32 cellular contexts compared by ENCODE assay signal in genomic region chr6:156017838-156018237, GRCh38.
DNase-seq lines count a peak whose midpoint lies in the region; ATAC-seq and TF ChIP-seq lines count a peak whose summit lies in the region.
"Had no signal": no experiment of that assay in that cellular context is flagged by ENCODE, and none has a peak within 500 bp of the region (broad histone marks: within the 10 kb centered on the region; RNA-seq: fewer than 3 reads in every experiment).

No MANE protein-coding gene starts in this region.

- POLR2A ChIA-PET in activated CD4-positive, alpha-beta T cell treated with anti-CD3 and anti-CD28 coated beads for 36 hours (lab: Charles Lee) = no interaction called here

- no peaks in the 10 kb centered on the region for H3K4me1 ChIP-seq in mucosa of descending colon (ENCODE audit: low read depth)
- H3K4me1 ChIP-seq: breast epithelium, prostate gland had no signal

- H3K4me3 ChIP-seq in fibroblast of the aortic adventitia (ENCODE audit: low read depth, low read length) (no peak overlapping the region), mucosa of descending colon (no peak overlapping the region)
- H3K4me3 ChIP-seq: breast epithelium, PC-9, prostate gland, transverse colon had no signal

- no peak overlapping the region for H3K27ac Mint-ChIP-seq in activated CD4-positive, alpha-beta T cell treated with anti-CD3 and anti-CD28 coated beads for 36 hours
- H3K27ac Mint-ChIP-seq: activated CD4-positive, alpha-beta memory T cell treated with anti-CD3 and anti-CD28 coated beads, Interleukin-2, amount 10 ng/mL, durations not matched to agents 7 days and 5 days; stimulated activated effector memory CD8-positive, alpha-beta T cell treated with anti-CD3 and anti-CD28 coated beads, Interleukin-12 subunit alpha, Interleukin-12 subunit beta, amount 100 ng/mL, for 72 hours; T-helper 17 cell had no signal

- H3K9me3 ChIP-seq in mucosa of descending colon = no peaks in the 10 kb centered on the region
- H3K9me3 ChIP-seq: breast epithelium, neutrophil, prostate gland, transverse colon had no signal

- CTCF ChIA-PET in activated CD4-positive, alpha-beta T cell treated with anti-CD3 and anti-CD28 coated beads for 36 hours (lab: Charles Lee) = no interaction called here

- intact Hi-C loops in activated CD4-positive, alpha-beta T cell treated with anti-CD3 and anti-CD28 coated beads for 36 hours (cut with DNase I, micrococcal nuclease) = no loop called here
- intact Hi-C loops in mucosa of descending colon (cut with DNase I, micrococcal nuclease) = no loop called here

- no peak for ATAC-seq in activated CD4-positive, alpha-beta T cell treated with anti-CD3 and anti-CD28 coated beads for 36 hours
- no peak for ATAC-seq in mucosa of descending colon
- ATAC-seq: naive thymus-derived CD4-positive, alpha-beta T cell; sciatic nerve; stimulated activated effector memory CD8-positive, alpha-beta T cell treated with anti-CD3 and anti-CD28 coated beads, Interleukin-12 subunit alpha, Interleukin-12 subunit beta, amount 100 ng/mL, for 72 hours; T-helper 17 cell had no signal

- TF ChIP-seq CTCF in fibroblast of the aortic adventitia (IDR thresholded peaks at IDR 0.05; ENCODE audit: insufficient read depth, low read length) (no peak), mucosa of descending colon (IDR thresholded peaks at IDR 0.05) (no peak)

- no peaks in the 10 kb centered on the region for H3K36me3 ChIP-seq in mucosa of descending colon (ENCODE audit: low read depth)
- H3K36me3 ChIP-seq: breast epithelium, neutrophil, prostate gland, transverse colon had no signal

- peaks cover 3% of the 10 kb centered on the region for H3K27me3 Mint-ChIP-seq in activated CD4-positive, alpha-beta T cell treated with anti-CD3 and anti-CD28 coated beads for 36 hours
- H3K27me3 Mint-ChIP-seq: activated CD4-positive, alpha-beta memory T cell treated with anti-CD3 and anti-CD28 coated beads, Interleukin-2, amount 10 ng/mL, durations not matched to agents 7 days and 5 days; T-helper 17 cell had no signal

- peak; percentile 88 for DNase-seq in EH (ENCODE audit: low read depth)
- peak; percentile 48 for DNase-seq in RPMI7951 (ENCODE audit: low read depth)
- DNase-seq in fibroblast of the aortic adventitia (ENCODE audit: low read depth) = peak; percentile 6
- DNase-seq in renal cortical epithelial cell (ENCODE audit: low read depth) = peak; percentile 37
- DNase-seq in inferior parietal cortex (ENCODE audit: extremely low spot score) = no peak
- no peak for DNase-seq in activated CD4-positive, alpha-beta T cell treated with anti-CD3 and anti-CD28 coated beads for 36 hours
- no peak for DNase-seq in mucosa of descending colon
- no peak for DNase-seq in NCI-H2029 treated with DMSO at 0.1 percent for 48 hours (lab: John Stamatoyannopoulos, UW)
- DNase-seq: ACHN; activated CD4-positive, alpha-beta memory T cell treated with anti-CD3 and anti-CD28 coated beads, Interleukin-2, amount 10 ng/mL, durations not matched to agents 7 days and 5 days; activated CD4-positive, CD25-positive, alpha-beta regulatory T cell treated with anti-CD3 and anti-CD28 coated beads, Interleukin-2, amount 50 U/mL, for 72 hours; activated naive CD4-positive, alpha-beta T cell treated with anti-CD3 and anti-CD28 coated beads, Interleukin-2, amount 50 U/mL, for 16 hours; C1 segment of cervical spinal cord; COR-L47; GF-D8; GOT3; head of caudate nucleus; midbrain; naive thymus-derived CD4-positive, alpha-beta T cell; NCI-H1092; NCI-H1694 treated with DMSO at 0.1 percent for 48 hours; NCI-H2171; NCI-H510A treated with DMSO at 0.1 percent for 48 hours; PC-9; Right ventricle myocardium superior; T-helper 17 cell; transverse colon had no signal

- no peak overlapping the region for H3K4me3 Mint-ChIP-seq in activated CD4-positive, alpha-beta T cell treated with anti-CD3 and anti-CD28 coated beads for 36 hours
- H3K4me3 Mint-ChIP-seq: activated CD4-positive, alpha-beta memory T cell treated with anti-CD3 and anti-CD28 coated beads, Interleukin-2, amount 10 ng/mL, durations not matched to agents 7 days and 5 days; naive thymus-derived CD4-positive, alpha-beta T cell; stimulated activated effector memory CD8-positive, alpha-beta T cell treated with anti-CD3 and anti-CD28 coated beads, Interleukin-12 subunit alpha, Interleukin-12 subunit beta, amount 100 ng/mL, for 72 hours; T-helper 17 cell had no signal

- peaks cover 22% of the 10 kb centered on the region for H3K4me1 Mint-ChIP-seq in activated CD4-positive, alpha-beta T cell treated with anti-CD3 and anti-CD28 coated beads for 36 hours
- H3K4me1 Mint-ChIP-seq: stimulated activated effector memory CD8-positive, alpha-beta T cell treated with anti-CD3 and anti-CD28 coated beads, Interleukin-12 subunit alpha, Interleukin-12 subunit beta, amount 100 ng/mL, for 72 hours had no signal

- peaks cover 6% of the 10 kb centered on the region for H3K9me3 Mint-ChIP-seq in activated CD4-positive, alpha-beta T cell treated with anti-CD3 and anti-CD28 coated beads for 36 hours (ENCODE audit: low read depth)

- H3K36me3 Mint-ChIP-seq in activated CD4-positive, alpha-beta T cell treated with anti-CD3 and anti-CD28 coated beads for 36 hours (ENCODE audit: low read depth) = peaks cover 7% of the 10 kb centered on the region
- H3K36me3 Mint-ChIP-seq: stimulated activated effector memory CD8-positive, alpha-beta T cell treated with anti-CD3 and anti-CD28 coated beads, Interleukin-12 subunit alpha, Interleukin-12 subunit beta, amount 100 ng/mL, for 72 hours had no signal

Comparison
In these comparisons a context has a peak if more than half of its experiments do, and no peak if none do; other contexts are left out.
1. DNase-seq: peak in EH (single experiment), RPMI7951 (single experiment), fibroblast of the aortic adventitia (single experiment) and renal cortical epithelial cell (single experiment); none in inferior parietal cortex (single experiment), activated CD4-positive, alpha-beta T cell treated with anti-CD3 and anti-CD28 coated beads for 36 hours (single experiment), mucosa of descending colon (0 of 3) and NCI-H2029 treated with DMSO at 0.1 percent for 48 hours (single experiment).